Comparison of ENCODE assay signal across 18 cellular contexts in genomic region chr12:108622921-108623514, GRCh38. TPM values are rescaled to one million over a fixed set of nuclear protein-coding genes. Genes with fewer than 3 reads are reported as not detected.
DNase-seq lines count a peak whose midpoint lies in the region; FAIRE-seq and TF ChIP-seq lines count a peak whose summit lies in the region.
"Had no signal": no experiment of that assay in that cellular context is flagged by ENCODE, and none has a peak within 500 bp of the region (broad histone marks: within the 10 kb centered on the region; RNA-seq: fewer than 3 reads in every experiment).

No MANE protein-coding gene starts in this region.

- H3K4ac ChIP-seq in H1 (replicated peaks; ENCODE audit: insufficient read length, low read depth, low read length) = no peak overlapping the region

- 0 out of 2 replicates have a peak overlapping the region, but pooled peaks have one; percentile 28 for H3K18ac ChIP-seq in H1 (ENCODE audit: extremely low read depth, low read length)

- H3K79me1 ChIP-seq in H1 (ENCODE audit: low read depth, low read length) = no peaks in the 10 kb centered on the region

- H3K4me1 Mint-ChIP-seq in Calu3 (ENCODE audit: low read depth, unreplicated experiment) (peaks cover 12% of the 10 kb centered on the region), nephron progenitor cell (peaks cover 17% of the 10 kb centered on the region)

- no peak overlapping the region for H3K4me2 ChIP-seq in H1 (ENCODE audit: insufficient read depth in 1 of 2, low read depth in 2 of 2, low read length in 2 of 2)

- peak overlapping the region; percentile 90; the same call in 1 of the 2 replicates for H2AFZ ChIP-seq in H1 (ENCODE audit: low read length)

- H3K36me3 Mint-ChIP-seq in Calu3 (ENCODE audit: insufficient read depth, unreplicated experiment) (peaks cover 6% of the 10 kb centered on the region), nephron progenitor cell (ENCODE audit: low read depth) (no peaks in the 10 kb centered on the region)

- H3K27ac Mint-ChIP-seq in Calu3 (ENCODE audit: unreplicated experiment) (peak overlapping the region; percentile 55), nephron progenitor cell (no peak overlapping the region)

- H3K14ac ChIP-seq in H1 (ENCODE audit: insufficient read length) = no peak overlapping the region

- TF ChIP-seq POLR2A in H1 (IDR thresholded peaks at IDR 0.05; ENCODE audit: control extremely low read depth in 1 of 2, low read depth in 2 of 2, low read length in 2 of 2) = no peak

- WGBS in H1 (ENCODE audit: extremely low coverage in 1 of 2, insufficient coverage in 1 of 2, insufficient read length in 1 of 2, insufficient replicate concordance in 2 of 2, low coverage in 1 of 2, low lambda C conversion rate in 2 of 2, missing lambda C conversion rate in 1 of 2), 2 experiments = 96% methylated on average over 14 of the region's 14 CpGs; no CpG with 5 or more reads in 1 of the 2 experiments

- H3K4me3 ChIP-seq in H1 (ENCODE audit: extremely low read depth in 1 of 4, insufficient read depth in 2 of 4, low read depth in 3 of 4, low read length in 4 of 4) (no peak overlapping the region), neutrophil (ENCODE audit: low read depth in 1 of 2, low read length in 1 of 2) (peak overlapping the region in 1 of 2 experiments; percentile 16), foreskin fibroblast (ENCODE audit: low read depth in 1 of 2, low read length in 2 of 2) (no peak overlapping the region)
- H3K4me3 ChIP-seq: Peyer's patch, right atrium auricular region had no signal

- peaks cover 2 to 9% (median 4%) of the 10 kb centered on the region in 4 experiments; a peak in 4 of 7 replicates for H3K4me1 ChIP-seq in H1 (replicated peaks in 1 of 4; ENCODE audit: control insufficient read depth in 3 of 4, insufficient read depth in 4 of 4, low read length in 3 of 4)
- peaks cover 56 to 68% of the 10 kb centered on the region in 2 experiments for H3K4me1 ChIP-seq in neutrophil (ENCODE audit: control insufficient read depth in 1 of 2, insufficient read depth in 1 of 2, low read depth in 1 of 2, low read length in 1 of 2)

- POLR2A ChIA-PET in H1 (lab: Charles Lee; ENCODE audit: partially characterized antibody) = interaction anchor here (1.1 to 1.6 kb wide), 5 partner anchors 15 to 63 kb away, joined by 3 to 9 read pairs (median 5); no protein-coding TSS in a partner anchor

- no TSS peak for BruUV-seq in Calu3 (replicated peaks; lab: Mats Ljungman, UMichigan)

- TF ChIP-seq EP300 in H1 (IDR thresholded peaks at IDR 0.05; ENCODE audit: borderline replicate concordance in 1 of 2, low read depth in 2 of 2, low read length in 2 of 2) = no peak

- H3K36me3 ChIP-seq in H1 (ENCODE audit: control insufficient read depth in 2 of 4, insufficient read depth in 4 of 4, low read length in 3 of 4) (no peaks in the 10 kb centered on the region), neutrophil (peaks cover 88% of the 10 kb centered on the region)
- H3K36me3 ChIP-seq: Peyer's patch, right atrium auricular region, WERI-Rb-1 had no signal

- H2BK120ac ChIP-seq in H1 (replicated peaks; ENCODE audit: low read depth, low read length) = no peak overlapping the region

- H3K4me3 Mint-ChIP-seq in Calu3 (ENCODE audit: low read depth, unreplicated experiment) (no peak overlapping the region), nephron progenitor cell (no peak overlapping the region)
- H3K4me3 Mint-ChIP-seq: activated naive CD4-positive, alpha-beta T cell treated with anti-CD3 and anti-CD28 coated beads, Interleukin-2, amount 10 ng/mL, durations not matched to agents 7 days and 5 days; nephron had no signal

- peak overlapping the region; percentile 63; the same call in 1 of the 2 replicates for H2BK5ac ChIP-seq in H1 (ENCODE audit: low read depth, low read length)

- H2BK20ac ChIP-seq in H1 (ENCODE audit: low read length) = no peak overlapping the region

- peak overlapping the region; percentile 97; the same call in 1 of the 2 replicates for H2BK15ac ChIP-seq in H1 (ENCODE audit: low read length)

- no peak overlapping the region for H3K23ac ChIP-seq in H1 (ENCODE audit: insufficient read length)

- H3K9me3 ChIP-seq in H1 (ENCODE audit: insufficient read depth in 2 of 2, low read depth in 1 of 2, low read length in 1 of 2) = no peaks in the 10 kb centered on the region; a peak in 2 of 4 replicates
- H3K9me3 ChIP-seq in neutrophil = no peaks in the 10 kb centered on the region
- H3K9me3 ChIP-seq: Peyer's patch, right atrium auricular region had no signal

- no peak for FAIRE-seq in H1 (lab: Jason Lieb, UNC)
- FAIRE-seq: A204.1, G401.6, HepG2 had no signal

- no peak for TF ChIP-seq RAD21 in H1 (IDR thresholded peaks at IDR 0.05 in 1 of 2, conservative IDR thresholded peaks at IDR 0.05 in 1 of 2; ENCODE audit: low read depth in 2 of 2, low read length in 2 of 2)

- H3K79me2 ChIP-seq in H1 (ENCODE audit: control insufficient read depth in 1 of 2, insufficient read depth in 2 of 2, low read length in 2 of 2) = no peaks in the 10 kb centered on the region

- TF ChIP-seq CTCF in Calu3 (IDR thresholded peaks at IDR 0.05; ENCODE audit: unreplicated experiment) = no peak
- no peak for TF ChIP-seq CTCF in H1 (IDR thresholded peaks at IDR 0.05; ENCODE audit: control extremely low read depth in 1 of 3, insufficient read depth in 1 of 3, low read depth in 1 of 3, low read length in 3 of 3)
- TF ChIP-seq CTCF in neutrophil (IDR thresholded peaks at IDR 0.05) = no peak
- TF ChIP-seq CTCF in foreskin fibroblast (IDR thresholded peaks at IDR 0.05; ENCODE audit: low read depth, low read length) = no peak
- TF ChIP-seq CTCF in nephron progenitor cell (IDR thresholded peaks at IDR 0.05) = no peak

- no peak overlapping the region for H4K8ac ChIP-seq in H1 (ENCODE audit: extremely low read depth, insufficient read depth, low read length)

- H4K5ac ChIP-seq in H1 (ENCODE audit: insufficient read length, low read depth, low read length) = no peak overlapping the region

- peak overlapping the region; percentile 60; the same call in 1 of the 2 replicates for H2BK12ac ChIP-seq in H1 (ENCODE audit: low read depth, low read length)

- peak overlapping the region; percentile 91 for H4K91ac ChIP-seq in H1 (replicated peaks; ENCODE audit: insufficient read length, low read length)

- CTCF ChIA-PET in Calu3 (lab: Charles Lee) = no interaction called here
- CTCF ChIA-PET in H1 (lab: Charles Lee; ENCODE audit: partially characterized antibody) = interaction anchor here (0.6 to 22.5 kb wide), 7 partner anchors 14 to 514 kb away, joined by 4 to 523 read pairs (median 4); partner anchors contain the start of genes ISCU, SART3 and SELPLG

- no peak overlapping the region for H3K56ac ChIP-seq in H1 (replicated peaks; ENCODE audit: insufficient read length, low read depth, low read length)

- no peaks in the 10 kb centered on the region for H3K9me3 Mint-ChIP-seq in Calu3 (ENCODE audit: low read depth, unreplicated experiment)
- no peaks in the 10 kb centered on the region for H3K9me3 Mint-ChIP-seq in nephron progenitor cell
- H3K9me3 Mint-ChIP-seq: activated naive CD4-positive, alpha-beta T cell treated with anti-CD3 and anti-CD28 coated beads, Interleukin-2, amount 10 ng/mL, durations not matched to agents 7 days and 5 days; nephron had no signal

- no peak overlapping the region for H3K27ac ChIP-seq in H1 (ENCODE audit: low read depth, low read length)
- peak overlapping the region; percentile 80 for H3K27ac ChIP-seq in neutrophil
- H3K27ac ChIP-seq: Peyer's patch, WERI-Rb-1 had no signal

- no peaks in the 10 kb centered on the region for H3K27me3 ChIP-seq in H1 (replicated peaks in 1 of 4; ENCODE audit: control insufficient read depth in 3 of 4, extremely low read depth in 1 of 4, insufficient read depth in 3 of 4, low read length in 3 of 4)
- H3K27me3 ChIP-seq in neutrophil = no peaks in the 10 kb centered on the region
- H3K27me3 ChIP-seq: Peyer's patch, right atrium auricular region had no signal

- H3K23me2 ChIP-seq in H1 (ENCODE audit: low read depth, low read length) = no peaks in the 10 kb centered on the region

- H2AK5ac ChIP-seq in H1 (ENCODE audit: low read depth, low read length) = no peak overlapping the region

- no peak overlapping the region for H3K9ac ChIP-seq in H1 (replicated peaks in 1 of 4; ENCODE audit: extremely low read depth in 1 of 4, low read depth in 3 of 4, low read length in 3 of 4)

- intact Hi-C loops in Calu3 (cut with micrococcal nuclease; ENCODE audit: unreplicated experiment) = no loop called here

- DNase-seq in DMS53 (lab: John Stamatoyannopoulos, UW) (peak; percentile 53), DMS53 treated with DMSO at 0.1 percent for 48 hours (lab: John Stamatoyannopoulos, UW; ENCODE audit: unreplicated experiment) (no peak), Calu3 (no peak), H1 (ENCODE audit: low read depth in 1 of 2, low spot score in 2 of 2) (no peak), foreskin fibroblast (no peak), nephron progenitor cell (no peak)
- DNase-seq in stimulated activated CD4-positive, alpha-beta T cell treated with anti-CD3 and anti-CD28 coated beads, Interleukin-2, amount 100 ng/mL, for 24 hours = no peak
- DNase-seq: effector CD8-positive, alpha-beta T cell; Peyer's patch; SW 1271; WERI-Rb-1 had no signal

- H3K27me3 Mint-ChIP-seq in Calu3 (ENCODE audit: unreplicated experiment) = peaks cover 12% of the 10 kb centered on the region
- peaks cover 17% of the 10 kb centered on the region for H3K27me3 Mint-ChIP-seq in nephron progenitor cell (ENCODE audit: low read depth, poor library complexity)
- H3K27me3 Mint-ChIP-seq: activated naive CD4-positive, alpha-beta T cell treated with anti-CD3 and anti-CD28 coated beads, Interleukin-2, amount 10 ng/mL, durations not matched to agents 7 days and 5 days had no signal

- no peaks in the 10 kb centered on the region for H4K20me1 ChIP-seq in H1 (replicated peaks in 1 of 2; ENCODE audit: control insufficient read depth in 1 of 2, insufficient read depth in 2 of 2, low read length in 2 of 2)

RNA-seq across cellular contexts. Expression of gene SELPLG, which starts 10.7 kb away (rescaled TPM):
- 0.54 and 0.76 TPM in 2 replicates for total RNA-seq in Calu3 (2022)
- 0.13 TPM in 1 of 2 replicates, not detected in the other for total RNA-seq in H1 (2021; fragmentation: NEBNext Ultra II Directional; extraction: Animal tissue kit (Norgen Biotek cat#: 25700))
- 0.18 and 0.19 TPM in 2 replicates for polyA plus RNA-seq in H1 (2011; rRNA removed)
- 0.09 TPM for polyA plus RNA-seq in H1 (2011; cell fraction: cytosol; rRNA removed)
- 0.09 TPM for polyA plus RNA-seq in H1 (2011; cell fraction: nucleus; rRNA removed)
- polyA plus RNA-seq in H1 (2012, experiment 1 of 2) = 0.09 TPM in 1 of 4 replicates, not detected in the others
- polyA plus RNA-seq in H1 (2012, experiment 2 of 2) = not detected
- polyA plus RNA-seq in H1 (2013, experiment 1 of 2) = 0.08 TPM
- 0.06 TPM for polyA plus RNA-seq in H1 (2013, experiment 2 of 2)
- polyA minus RNA-seq in H1 (2011; rRNA and poly(A)+ RNA removed) = 0.10 TPM in 1 of 2 replicates, not detected in the other
- not detected for polyA minus RNA-seq in H1 (2011; cell fraction: cytosol; rRNA and poly(A)+ RNA removed)
- polyA minus RNA-seq in H1 (2011; cell fraction: nucleus; rRNA and poly(A)+ RNA removed) = not detected
- total RNA-seq: HepG2 had no signal

RNA-seq across cellular contexts. Expression of gene TMEM119, which starts 25.1 kb away (rescaled TPM):
- not detected in 2 replicates for total RNA-seq in Calu3 (2022)
- 0.48 and 0.61 TPM in 2 replicates for total RNA-seq in H1 (2021; fragmentation: NEBNext Ultra II Directional; extraction: Animal tissue kit (Norgen Biotek cat#: 25700))
- polyA plus RNA-seq in H1 (2011; rRNA removed) = 0.35 TPM in 2 replicates
- 0.41 TPM for polyA plus RNA-seq in H1 (2011; cell fraction: cytosol; rRNA removed)
- 0.27 TPM for polyA plus RNA-seq in H1 (2011; cell fraction: nucleus; rRNA removed)
- polyA plus RNA-seq in H1 (2012, experiment 1 of 2) = 0.16 to 0.42 TPM (median 0.24 TPM) in 4 replicates
- 0.26 TPM for polyA plus RNA-seq in H1 (2012, experiment 2 of 2)
- polyA plus RNA-seq in H1 (2013, experiment 1 of 2) = 0.55 TPM
- 0.68 TPM for polyA plus RNA-seq in H1 (2013, experiment 2 of 2)
- polyA minus RNA-seq in H1 (2011; rRNA and poly(A)+ RNA removed) = not detected in 2 replicates
- not detected for polyA minus RNA-seq in H1 (2011; cell fraction: cytosol; rRNA and poly(A)+ RNA removed)
- not detected for polyA minus RNA-seq in H1 (2011; cell fraction: nucleus; rRNA and poly(A)+ RNA removed)
- total RNA-seq: HepG2 had no signal
- polyA plus RNA-seq: HepG2 had no signal
